Comparison of ENCODE assay signal across 8 cellular contexts in genomic region chr1:231460614-231461013, GRCh38.
DNase-seq lines count a peak whose midpoint lies in the region.

No MANE protein-coding gene starts in this region.

- DNase-seq in NK-92 treated with Interleukin-12 subunit alpha and Interleukin-12 subunit beta, amount 100 ng/mL, for 24 hours (lab: John Stamatoyannopoulos, UW) = peak; percentile 29
- DNase-seq in NK-92 (lab: John Stamatoyannopoulos, UW; ENCODE audit: unreplicated experiment) (no peak), NAMALWA (ENCODE audit: low spot score) (peak; percentile 7), cerebellar cortex (ENCODE audit: low spot score) (no peak), HuH-7 (ENCODE audit: low spot score) (no peak), NCI-H82 (lab: John Stamatoyannopoulos, UW) (no peak)
- DNase-seq in activated effector memory CD4-positive, alpha-beta T cell treated with Interleukin-2 at 50 U/mL for 16 hours = peak; percentile 17
- DNase-seq in stimulated activated CD4-positive, alpha-beta T cell treated with anti-CD3 and anti-CD28 coated beads, TNF-alpha, amount 100 ng/mL, for 24 hours (ENCODE audit: low read depth in 3 of 3) = peak; percentile 30 to 46 (median 42)

Comparison
In these comparisons a context has a peak if more than half of its experiments do, and no peak if none do; other contexts are left out.
1. DNase-seq: peak in NK-92 treated with Interleukin-12 subunit alpha and Interleukin-12 subunit beta, amount 100 ng/mL, for 24 hours (single experiment), NAMALWA (single experiment), activated effector memory CD4-positive, alpha-beta T cell treated with Interleukin-2 at 50 U/mL for 16 hours (single experiment) and stimulated activated CD4-positive, alpha-beta T cell treated with anti-CD3 and anti-CD28 coated beads, TNF-alpha, amount 100 ng/mL, for 24 hours (3 of 3); none in NK-92 (single experiment), cerebellar cortex (single experiment), HuH-7 (single experiment) and NCI-H82 (single experiment).